ENCODE assay signal across 23 cellular contexts in the genomic region with DNA sequence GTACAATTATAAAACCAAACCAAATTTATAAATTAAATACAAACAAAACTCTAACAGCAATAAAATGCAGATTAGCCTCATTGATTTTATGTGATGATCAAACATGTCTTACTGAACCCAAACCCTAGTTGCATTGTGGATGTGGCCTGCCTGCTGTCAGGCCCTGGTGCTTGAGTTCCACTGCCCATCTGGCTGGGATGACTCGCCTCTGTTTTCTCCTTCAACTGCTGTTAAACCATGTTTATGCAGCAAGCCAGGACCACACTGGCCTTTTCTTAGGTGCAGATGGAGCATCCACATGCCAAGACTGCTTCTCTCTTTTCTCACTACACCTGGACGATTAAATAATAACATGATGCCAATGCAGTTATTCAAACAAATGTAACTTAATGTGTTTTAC. TPM values are rescaled to one million over a fixed set of nuclear protein-coding genes. Genes with fewer than 3 reads are reported as not detected.
DNase-seq lines count a peak whose midpoint lies in the region; ATAC-seq and TF ChIP-seq lines count a peak whose summit lies in the region.
"Had no signal": no experiment of that assay in that cellular context is flagged by ENCODE, and none has a peak within 500 bp of the region (broad histone marks: within the 10 kb centered on the region; RNA-seq: fewer than 3 reads in every experiment).

No MANE protein-coding gene starts in this region.

- H3K36me3 ChIP-seq in HEK293 (ENCODE audit: control insufficient read depth in 2 of 2, insufficient read depth in 1 of 2, low read length in 2 of 2) (peaks cover 0 to 3% of the 10 kb centered on the region in 2 experiments; a peak in 1 of 3 replicates), left lung (peaks cover 0 to 67% of the 10 kb centered on the region in 2 donors)

- H3K4me1 ChIP-seq in HEK293 (ENCODE audit: control insufficient read depth, insufficient read depth, low read length) (no peaks in the 10 kb centered on the region), left lung (no peaks in the 10 kb centered on the region)
- H3K4me1 ChIP-seq: body of pancreas, gastrocnemius medialis, left ventricle myocardium inferior, transverse colon had no signal

- POLR2A ChIA-PET in HEK293 (lab: Yijun Ruan, JAX) = no interaction called here

- intact Hi-C loops in left lung (cut with DNase I) = no loop called here

- no peak for TF ChIP-seq CTCF in AG10803 (conservative IDR thresholded peaks at IDR 0.05; ENCODE audit: low read length)
- no peak for TF ChIP-seq CTCF in HEK293 (tag by site-specific recombination; IDR thresholded peaks at IDR 0.05)
- TF ChIP-seq CTCF in left lung (IDR thresholded peaks at IDR 0.05) = no peak

- H3K9me3 ChIP-seq in HEK293 (ENCODE audit: control insufficient read depth, insufficient read depth, low read depth, low read length) (no peaks in the 10 kb centered on the region), left lung (no peaks in the 10 kb centered on the region)
- H3K9me3 ChIP-seq: body of pancreas, gastrocnemius medialis, left ventricle myocardium inferior, transverse colon had no signal

- peak; percentile 60 for DNase-seq in AG10803 (ENCODE audit: low read depth)
- DNase-seq in amniotic epithelial cell (ENCODE audit: low read depth) = peak; percentile 41
- DNase-seq in hepatic stellate cell (ENCODE audit: low spot score) = peak; percentile 16
- no peak for DNase-seq in left lung
- no peak for DNase-seq in activated CD8-positive, alpha-beta memory T cell treated with anti-CD3 and anti-CD28 coated beads for 24 hours
- no peak for DNase-seq in dedifferentiated amniotic fluid mesenchymal stem cell (ENCODE audit: extremely low spot score)
- DNase-seq in DMS114 treated with DMSO at 0.1 percent for 48 hours (lab: John Stamatoyannopoulos, UW; ENCODE audit: unreplicated experiment) = no peak
- DNase-seq: activated CD4-positive, alpha-beta memory T cell treated with anti-CD3 and anti-CD28 coated beads for 36 hours; activated naive CD4-positive, alpha-beta T cell treated with anti-CD3 and anti-CD28 coated beads, Interleukin-2, amount 50 U/mL, for 16 hours; activated T-cell treated with anti-CD3 and anti-CD28 coated beads, Interleukin-2, amount 50 U/mL, for 4 hours; body of pancreas; CD8-positive, alpha-beta T cell; gastrocnemius medialis; left ventricle myocardium inferior; NCI-H1436; NCI-H345; nucleus accumbens; right cardiac atrium; stimulated activated naive CD4-positive, alpha-beta T cell; transverse colon had no signal

- no peak overlapping the region for H3K27ac ChIP-seq in HEK293 (ENCODE audit: extremely low read depth, low read depth, low read length)
- H3K27ac ChIP-seq in left lung = no peak overlapping the region
- H3K27ac ChIP-seq: body of pancreas, coronary artery, gastrocnemius medialis, left ventricle myocardium inferior, transverse colon had no signal

- no peak for ATAC-seq in left lung
- ATAC-seq: body of pancreas; CD8-positive, alpha-beta T cell; gastrocnemius medialis; right cardiac atrium; Right ventricle myocardium inferior had no signal

- H3K4me3 ChIP-seq in AG10803 (ENCODE audit: low read length) (no peak overlapping the region), HEK293 (ENCODE audit: low read depth, low read length) (no peak overlapping the region), left lung (no peak overlapping the region)
- H3K4me3 ChIP-seq: body of pancreas, coronary artery, gastrocnemius medialis, left ventricle myocardium inferior, transverse colon had no signal

- CTCF ChIA-PET in HEK293 (lab: Yijun Ruan, JAX) = interaction anchor here (0.6 kb wide), 1 partner anchor 380 kb away, joined by 3 read pairs; no protein-coding TSS in a partner anchor

- H3K27me3 ChIP-seq in left lung = no peaks in the 10 kb centered on the region
- H3K27me3 ChIP-seq: body of pancreas, gastrocnemius medialis, transverse colon had no signal

TF ChIP-seq in HEK293, 187 proteins besides CTCF, POLR2A, EP300 and RAD21:
- TF ChIP-seq, protein P1, sequence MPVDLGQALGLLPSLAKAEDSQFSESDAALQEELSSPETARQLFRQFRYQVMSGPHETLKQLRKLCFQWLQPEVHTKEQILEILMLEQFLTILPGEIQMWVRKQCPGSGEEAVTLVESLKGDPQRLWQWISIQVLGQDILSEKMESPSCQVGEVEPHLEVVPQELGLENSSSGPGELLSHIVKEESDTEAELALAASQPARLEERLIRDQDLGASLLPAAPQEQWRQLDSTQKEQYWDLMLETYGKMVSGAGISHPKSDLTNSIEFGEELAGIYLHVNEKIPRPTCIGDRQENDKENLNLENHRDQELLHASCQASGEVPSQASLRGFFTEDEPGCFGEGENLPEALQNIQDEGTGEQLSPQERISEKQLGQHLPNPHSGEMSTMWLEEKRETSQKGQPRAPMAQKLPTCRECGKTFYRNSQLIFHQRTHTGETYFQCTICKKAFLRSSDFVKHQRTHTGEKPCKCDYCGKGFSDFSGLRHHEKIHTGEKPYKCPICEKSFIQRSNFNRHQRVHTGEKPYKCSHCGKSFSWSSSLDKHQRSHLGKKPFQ (tag by site-specific recombination; IDR thresholded peaks at IDR 0.05) = no peak
- TF ChIP-seq MYNN (tag by site-specific recombination; IDR thresholded peaks at IDR 0.05; ENCODE audit: borderline replicate concordance) (no peak), ZNF10 (tag by site-specific recombination; IDR thresholded peaks at IDR 0.05) (0 out of 2 replicates have a peak, but pooled peaks have one; percentile 54)

RNA-seq across cellular contexts. Expression of a gene that starts 22.6 kb away (rescaled TPM):
- 1 to 10 TPM; 3.2 to 4.7 TPM for total RNA-seq in left lung

Comparison
In these comparisons a context has a peak if more than half of its experiments do, and no peak if none do; other contexts are left out.
1. DNase-seq: peak in AG10803 (single experiment), amniotic epithelial cell (single experiment) and hepatic stellate cell (single experiment); none in left lung (0 of 2), activated CD8-positive, alpha-beta memory T cell treated with anti-CD3 and anti-CD28 coated beads for 24 hours (single experiment), dedifferentiated amniotic fluid mesenchymal stem cell (single experiment) and DMS114 treated with DMSO at 0.1 percent for 48 hours (single experiment).